In genomic region chr2:3376821-3377220, GRCh38 we compare ENCODE assay signal across 8 cellular contexts. TPM values are rescaled to one million over a fixed set of nuclear protein-coding genes. Genes with fewer than 3 reads are reported as not detected.
DNase-seq lines count a peak whose midpoint lies in the region; ATAC-seq and TF ChIP-seq lines count a peak whose summit lies in the region.

No MANE protein-coding gene starts in this region.

- peak overlapping the region; percentile 89 for H3K4me3 Mint-ChIP-seq in natural killer cell treated with Interleukin-12 subunit alpha and Interleukin-12 subunit beta and Interleukin-15 and Interleukin-18, amount 100 ng/mL, for 72 hours

- H3K27ac ChIP-seq in dorsolateral prefrontal cortex = peak overlapping the region in 1 of 59 donors; percentile 96

- H3K36me3 Mint-ChIP-seq in natural killer cell treated with Interleukin-12 subunit alpha and Interleukin-12 subunit beta and Interleukin-15 and Interleukin-18, amount 100 ng/mL, for 72 hours = no peaks in the 10 kb centered on the region

- DNase-seq in BJ (ENCODE audit: low read depth) (no peak), LNCaP clone FGC (ENCODE audit: low read depth) (no peak), dorsolateral prefrontal cortex (no peak), DMS53 (lab: John Stamatoyannopoulos, UW) (no peak)
- DNase-seq in natural killer cell treated with Interleukin-12 subunit alpha and Interleukin-12 subunit beta and Interleukin-15 and Interleukin-18, amount 100 ng/mL, for 72 hours (ENCODE audit: low spot score) = no peak
- DNase-seq in stimulated activated CD4-positive, alpha-beta T cell treated with anti-CD3 and anti-CD28 coated beads, Interleukin-4, amount 100 ng/mL, for 1 hour = no peak

- intact Hi-C loops in dorsolateral prefrontal cortex (cut with DNase I) = loop anchor here (5.0 kb wide), 3 partner anchors 85 to 200 kb away; partner anchors contain the start of genes RNASEH1 (in 2 of the 2) and RPS7 (in 1 of the 2)

- POLR2A ChIA-PET in BJ (lab: Charles Lee) = no interaction called here

- H3K4me1 Mint-ChIP-seq in natural killer cell treated with Interleukin-12 subunit alpha and Interleukin-12 subunit beta and Interleukin-15 and Interleukin-18, amount 100 ng/mL, for 72 hours (ENCODE audit: low read depth in 2 of 2) = peaks cover 28 to 31% of the 10 kb centered on the region in 2 donors

- CTCF ChIA-PET in BJ (lab: Yijun Ruan, JAX) = no interaction called here

- no peaks in the 10 kb centered on the region for H3K27me3 ChIP-seq in BJ (ENCODE audit: control insufficient read depth, insufficient read depth, low read length)
- H3K27me3 ChIP-seq in dorsolateral prefrontal cortex = no peaks in the 10 kb centered on the region

- H3K27me3 Mint-ChIP-seq in natural killer cell treated with Interleukin-12 subunit alpha and Interleukin-12 subunit beta and Interleukin-15 and Interleukin-18, amount 100 ng/mL, for 72 hours = no peaks in the 10 kb centered on the region

- TF ChIP-seq CTCF in BJ (IDR thresholded peaks at IDR 0.05; ENCODE audit: insufficient read depth, low read depth, low read length) = no peak
- no peak for TF ChIP-seq CTCF in LNCaP clone FGC (IDR thresholded peaks at IDR 0.05; ENCODE audit: control insufficient read depth, extremely low read depth, insufficient read depth)
- no peak for TF ChIP-seq CTCF in dorsolateral prefrontal cortex (IDR thresholded peaks at IDR 0.05 in 54 of 56, conservative IDR thresholded peaks at IDR 0.05 in 2 of 56; ENCODE audit: low read depth in 1 of 56, partially characterized antibody in 56 of 56)

- H3K4me3 ChIP-seq in BJ (ENCODE audit: low read depth, low read length) (peak overlapping the region; percentile 93), LNCaP clone FGC (ENCODE audit: low read depth, low read length) (peak overlapping the region; percentile 87), dorsolateral prefrontal cortex (peak overlapping the region; percentile 64 to 99 (median 85))

- H3K36me3 ChIP-seq in BJ (ENCODE audit: control insufficient read depth, insufficient read depth, low read length) = no peaks in the 10 kb centered on the region

- ATAC-seq in natural killer cell treated with Interleukin-12 subunit alpha and Interleukin-12 subunit beta and Interleukin-15 and Interleukin-18, amount 100 ng/mL, for 72 hours = no peak
- ATAC-seq in HG03565 (IDR thresholded peaks at IDR 0.05; ENCODE audit: unreplicated experiment) (no peak), HG03442 (IDR thresholded peaks at IDR 0.05; ENCODE audit: unreplicated experiment) (no peak)

- no peaks in the 10 kb centered on the region for H3K9me3 Mint-ChIP-seq in natural killer cell treated with Interleukin-12 subunit alpha and Interleukin-12 subunit beta and Interleukin-15 and Interleukin-18, amount 100 ng/mL, for 72 hours

- peak overlapping the region; percentile 97 to 98 for H3K27ac Mint-ChIP-seq in natural killer cell treated with Interleukin-12 subunit alpha and Interleukin-12 subunit beta and Interleukin-15 and Interleukin-18, amount 100 ng/mL, for 72 hours

RNA-seq across cellular contexts. Expression of gene EIPR1, which starts 0.8 kb away (rescaled TPM):
- polyA plus RNA-seq in BJ (2011; rRNA removed) = 35.4 and 49.2 TPM in 2 replicates
- polyA minus RNA-seq in BJ (2011; rRNA and poly(A)+ RNA removed) = 13.3 and 22.8 TPM in 2 replicates
- 10 to 100 TPM; 30.3 to 59.7 (median 46.2) TPM for total RNA-seq in dorsolateral prefrontal cortex
- 10 to 100 TPM; 46.9 to 61.8 TPM for total RNA-seq in natural killer cell treated with Interleukin-12 subunit alpha and Interleukin-12 subunit beta and Interleukin-15 and Interleukin-18, amount 100 ng/mL, for 72 hours

RNA-seq across cellular contexts. Expression of gene TRAPPC12, which starts 2.7 kb away (rescaled TPM):
- polyA plus RNA-seq in BJ (2011; rRNA removed) = 30.5 and 57.8 TPM in 2 replicates
- 62.8 and 72.7 TPM in 2 replicates for polyA minus RNA-seq in BJ (2011; rRNA and poly(A)+ RNA removed)
- total RNA-seq in dorsolateral prefrontal cortex = 100 to 1,000 TPM; 132 to 231 (median 178) TPM
- total RNA-seq in natural killer cell treated with Interleukin-12 subunit alpha and Interleukin-12 subunit beta and Interleukin-15 and Interleukin-18, amount 100 ng/mL, for 72 hours = 100 to 1,000 TPM in 1 of 2 donors, 10 to 100 TPM in 1; 93.2 to 155 TPM
